Comparison of ENCODE assay signal across 8 cellular contexts in the genomic region with DNA sequence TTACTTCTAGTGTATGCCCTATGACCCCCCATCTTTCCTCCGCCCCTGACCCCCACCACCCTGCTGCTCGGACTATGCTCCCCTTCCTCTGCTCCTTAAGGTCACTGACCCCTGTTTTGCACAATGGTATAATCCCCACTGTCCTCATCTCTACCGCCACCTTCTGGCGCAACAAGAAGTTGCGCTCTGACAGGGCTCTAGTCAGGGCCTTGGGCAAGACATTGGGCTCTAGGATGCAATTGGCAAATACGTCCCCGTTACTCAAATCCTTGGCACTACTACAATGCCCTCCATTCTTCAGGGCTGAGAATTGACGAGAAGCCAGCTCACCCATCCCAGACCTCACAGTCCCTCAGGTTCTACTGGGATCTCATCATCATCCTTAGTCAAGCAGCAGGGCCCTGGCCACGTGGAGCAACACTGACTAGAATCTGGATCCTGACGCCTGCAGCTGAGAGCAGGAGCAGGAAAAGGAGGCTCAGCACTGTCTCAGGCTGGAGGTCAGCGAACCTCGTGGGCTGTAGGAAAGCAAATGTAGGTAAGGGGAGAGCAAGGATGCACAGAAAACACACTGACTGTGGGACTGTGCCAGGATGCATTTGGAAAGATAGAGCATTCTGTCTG. TPM values are rescaled to one million over a fixed set of nuclear protein-coding genes. Genes with fewer than 3 reads are reported as not detected.
DNase-seq lines count a peak whose midpoint lies in the region; ATAC-seq and TF ChIP-seq lines count a peak whose summit lies in the region.

No MANE protein-coding gene starts in this region.

- peaks cover 7% of the 10 kb centered on the region for H3K9me3 Mint-ChIP-seq in activated naive CD8-positive, alpha-beta T cell treated with anti-CD3 and anti-CD28 coated beads, Interleukin-2, amount 50 U/mL, for 24 hours

- WGBS in liver: 51% methylated on average over 12 of the region's 12 CpGs

- no peaks in the 10 kb centered on the region for H3K4me1 ChIP-seq in HEK293 (ENCODE audit: control insufficient read depth, insufficient read depth, low read length)
- no peaks in the 10 kb centered on the region for H3K4me1 ChIP-seq in MM.1S (ENCODE audit: low read length)
- H3K4me1 ChIP-seq in liver (ENCODE audit: control insufficient read depth in 4 of 4, insufficient read depth in 4 of 4, low read length in 3 of 4): no peaks in the 10 kb centered on the region

- DNase-seq in activated naive CD4-positive, alpha-beta T cell treated with Interleukin-2 at 50 U/mL for 16 hours: peak; percentile 18
- no peak for DNase-seq in activated naive CD4-positive, alpha-beta T cell treated with anti-CD3 and anti-CD28 coated beads, Interleukin-2, amount 50 U/mL, for 16 hours
- DNase-seq in MM.1S: peak; percentile 51
- DNase-seq in activated naive CD8-positive, alpha-beta T cell treated with anti-CD3 and anti-CD28 coated beads, Interleukin-2, amount 50 U/mL, for 24 hours: peak; percentile 43
- no peak for DNase-seq in KG1 (lab: John Stamatoyannopoulos, UW)
- DNase-seq in NCI-H2171 (lab: John Stamatoyannopoulos, UW): no peak

- H3K27me3 ChIP-seq in MM.1S (replicated peaks; ENCODE audit: insufficient read depth, low read length) (no peaks in the 10 kb centered on the region), liver (ENCODE audit: control insufficient read depth in 4 of 4, insufficient read depth in 4 of 4, low read length in 3 of 4) (no peaks in the 10 kb centered on the region)

- CTCF ChIA-PET in HEK293 (lab: Yijun Ruan, JAX): interaction anchor here (0.6 to 1.8 kb wide), 10 partner anchors 13 to 1580 kb away, joined by 3 to 6 read pairs (median 4); no protein-coding TSS in a partner anchor

- peak; percentile 45 for ATAC-seq in activated naive CD8-positive, alpha-beta T cell treated with anti-CD3 and anti-CD28 coated beads, Interleukin-2, amount 50 U/mL, for 24 hours

- POLR2A ChIA-PET in HEK293 (lab: Yijun Ruan, JAX): no interaction called here

- no peaks in the 10 kb centered on the region for H4K20me1 ChIP-seq in MM.1S (ENCODE audit: insufficient read depth, low read length)

- no peaks in the 10 kb centered on the region for H3K27me3 Mint-ChIP-seq in activated naive CD8-positive, alpha-beta T cell treated with anti-CD3 and anti-CD28 coated beads, Interleukin-2, amount 50 U/mL, for 24 hours

- H3F3A ChIP-seq in MM.1S (ENCODE audit: insufficient read depth, low read length): no peaks in the 10 kb centered on the region

- H3K27ac Mint-ChIP-seq in activated naive CD8-positive, alpha-beta T cell treated with anti-CD3 and anti-CD28 coated beads, Interleukin-2, amount 50 U/mL, for 24 hours: no peak overlapping the region

- no peak overlapping the region for H3K4me2 ChIP-seq in MM.1S (ENCODE audit: low read depth, low read length)

- no peaks in the 10 kb centered on the region for H3K9me2 ChIP-seq in MM.1S (replicated peaks; ENCODE audit: insufficient read depth, low read length)

- H3K79me2 ChIP-seq in MM.1S (ENCODE audit: low read length): no peaks in the 10 kb centered on the region

- H3K36me3 Mint-ChIP-seq in activated naive CD8-positive, alpha-beta T cell treated with anti-CD3 and anti-CD28 coated beads, Interleukin-2, amount 50 U/mL, for 24 hours (ENCODE audit: low read depth): no peaks in the 10 kb centered on the region

- TF ChIP-seq RAD21 in liver (IDR thresholded peaks at IDR 0.05): peak; percentile 12 to 51

- no peak overlapping the region for H3K9ac ChIP-seq in MM.1S (ENCODE audit: low read length)
- no peak overlapping the region for H3K9ac ChIP-seq in liver (ENCODE audit: low read depth in 1 of 2, low read length in 2 of 2)

- no peak overlapping the region for H3K27ac ChIP-seq in HEK293 (ENCODE audit: extremely low read depth, low read depth, low read length)
- no peak overlapping the region for H3K27ac ChIP-seq in MM.1S (ENCODE audit: low read length)
- H3K27ac ChIP-seq in liver (ENCODE audit: low read depth in 1 of 2, low read length in 2 of 2): no peak overlapping the region

- H3K36me3 ChIP-seq in HEK293 (ENCODE audit: control insufficient read depth in 2 of 2, insufficient read depth in 1 of 2, low read length in 2 of 2): no peaks in the 10 kb centered on the region
- H3K36me3 ChIP-seq in MM.1S (replicated peaks; ENCODE audit: insufficient read depth, low read length): no peaks in the 10 kb centered on the region
- no peaks in the 10 kb centered on the region for H3K36me3 ChIP-seq in liver (ENCODE audit: control insufficient read depth in 4 of 4, insufficient read depth in 3 of 4, low read depth in 1 of 4, low read length in 3 of 4)

- H3K4me3 Mint-ChIP-seq in activated naive CD8-positive, alpha-beta T cell treated with anti-CD3 and anti-CD28 coated beads, Interleukin-2, amount 50 U/mL, for 24 hours: no peak overlapping the region

- no peaks in the 10 kb centered on the region for H3K4me1 Mint-ChIP-seq in activated naive CD8-positive, alpha-beta T cell treated with anti-CD3 and anti-CD28 coated beads, Interleukin-2, amount 50 U/mL, for 24 hours

- TF ChIP-seq CTCF in HEK293 (tag by site-specific recombination; IDR thresholded peaks at IDR 0.05) (no peak), MM.1S (IDR thresholded peaks at IDR 0.05; ENCODE audit: low read length) (peak; percentile 69), liver (IDR thresholded peaks at IDR 0.05; ENCODE audit: low read depth, low read length, missing input control) (peak; percentile 36)

- H2AFZ ChIP-seq in MM.1S (ENCODE audit: low read length): peak overlapping the region; percentile 47

- H3K4me3 ChIP-seq in HEK293 (ENCODE audit: low read depth, low read length) (no peak overlapping the region), MM.1S (ENCODE audit: low read length) (peak overlapping the region; percentile 49), liver (ENCODE audit: low read depth in 1 of 3, low read length in 3 of 3) (no peak overlapping the region)

- H3K9me3 ChIP-seq in HEK293 (ENCODE audit: control insufficient read depth, insufficient read depth, low read depth, low read length) (no peaks in the 10 kb centered on the region), MM.1S (replicated peaks; ENCODE audit: insufficient read depth, low read length) (no peaks in the 10 kb centered on the region), liver (ENCODE audit: control insufficient read depth in 4 of 4, low read length in 3 of 4) (no peaks in the 10 kb centered on the region)

TF ChIP-seq in HEK293, 187 proteins besides CTCF, POLR2A, EP300 and RAD21 (continues in another document):
- TF ChIP-seq, protein P1, sequence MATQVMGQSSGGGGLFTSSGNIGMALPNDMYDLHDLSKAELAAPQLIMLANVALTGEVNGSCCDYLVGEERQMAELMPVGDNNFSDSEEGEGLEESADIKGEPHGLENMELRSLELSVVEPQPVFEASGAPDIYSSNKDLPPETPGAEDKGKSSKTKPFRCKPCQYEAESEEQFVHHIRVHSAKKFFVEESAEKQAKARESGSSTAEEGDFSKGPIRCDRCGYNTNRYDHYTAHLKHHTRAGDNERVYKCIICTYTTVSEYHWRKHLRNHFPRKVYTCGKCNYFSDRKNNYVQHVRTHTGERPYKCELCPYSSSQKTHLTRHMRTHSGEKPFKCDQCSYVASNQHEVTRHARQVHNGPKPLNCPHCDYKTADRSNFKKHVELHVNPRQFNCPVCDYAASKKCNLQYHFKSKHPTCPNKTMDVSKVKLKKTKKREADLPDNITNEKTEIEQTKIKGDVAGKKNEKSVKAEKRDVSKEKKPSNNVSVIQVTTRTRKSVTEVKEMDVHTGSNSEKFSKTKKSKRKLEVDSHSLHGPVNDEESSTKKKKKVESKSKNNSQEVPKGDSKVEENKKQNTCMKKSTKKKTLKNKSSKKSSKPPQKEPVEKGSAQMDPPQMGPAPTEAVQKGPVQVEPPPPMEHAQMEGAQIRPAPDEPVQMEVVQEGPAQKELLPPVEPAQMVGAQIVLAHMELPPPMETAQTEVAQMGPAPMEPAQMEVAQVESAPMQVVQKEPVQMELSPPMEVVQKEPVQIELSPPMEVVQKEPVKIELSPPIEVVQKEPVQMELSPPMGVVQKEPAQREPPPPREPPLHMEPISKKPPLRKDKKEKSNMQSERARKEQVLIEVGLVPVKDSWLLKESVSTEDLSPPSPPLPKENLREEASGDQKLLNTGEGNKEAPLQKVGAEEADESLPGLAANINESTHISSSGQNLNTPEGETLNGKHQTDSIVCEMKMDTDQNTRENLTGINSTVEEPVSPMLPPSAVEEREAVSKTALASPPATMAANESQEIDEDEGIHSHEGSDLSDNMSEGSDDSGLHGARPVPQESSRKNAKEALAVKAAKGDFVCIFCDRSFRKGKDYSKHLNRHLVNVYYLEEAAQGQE (tag by site-specific recombination; IDR thresholded peaks at IDR 0.05): no peak

TF ChIP-seq in liver, 16 proteins besides CTCF, POLR2A, EP300 and RAD21:
- TF ChIP-seq GABPA (IDR thresholded peaks at IDR 0.05 in 1 of 2, conservative IDR thresholded peaks at IDR 0.05 in 1 of 2): no peak
- no peak for TF ChIP-seq FOXA2 (IDR thresholded peaks at IDR 0.05)
- TF ChIP-seq JUND (IDR thresholded peaks at IDR 0.05): no peak
- TF ChIP-seq SP1 (IDR thresholded peaks at IDR 0.05): no peak
- TF ChIP-seq, protein P2, sequence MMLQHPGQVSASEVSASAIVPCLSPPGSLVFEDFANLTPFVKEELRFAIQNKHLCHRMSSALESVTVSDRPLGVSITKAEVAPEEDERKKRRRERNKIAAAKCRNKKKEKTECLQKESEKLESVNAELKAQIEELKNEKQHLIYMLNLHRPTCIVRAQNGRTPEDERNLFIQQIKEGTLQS (IDR thresholded peaks at IDR 0.05): no peak
- TF ChIP-seq, protein P3, sequence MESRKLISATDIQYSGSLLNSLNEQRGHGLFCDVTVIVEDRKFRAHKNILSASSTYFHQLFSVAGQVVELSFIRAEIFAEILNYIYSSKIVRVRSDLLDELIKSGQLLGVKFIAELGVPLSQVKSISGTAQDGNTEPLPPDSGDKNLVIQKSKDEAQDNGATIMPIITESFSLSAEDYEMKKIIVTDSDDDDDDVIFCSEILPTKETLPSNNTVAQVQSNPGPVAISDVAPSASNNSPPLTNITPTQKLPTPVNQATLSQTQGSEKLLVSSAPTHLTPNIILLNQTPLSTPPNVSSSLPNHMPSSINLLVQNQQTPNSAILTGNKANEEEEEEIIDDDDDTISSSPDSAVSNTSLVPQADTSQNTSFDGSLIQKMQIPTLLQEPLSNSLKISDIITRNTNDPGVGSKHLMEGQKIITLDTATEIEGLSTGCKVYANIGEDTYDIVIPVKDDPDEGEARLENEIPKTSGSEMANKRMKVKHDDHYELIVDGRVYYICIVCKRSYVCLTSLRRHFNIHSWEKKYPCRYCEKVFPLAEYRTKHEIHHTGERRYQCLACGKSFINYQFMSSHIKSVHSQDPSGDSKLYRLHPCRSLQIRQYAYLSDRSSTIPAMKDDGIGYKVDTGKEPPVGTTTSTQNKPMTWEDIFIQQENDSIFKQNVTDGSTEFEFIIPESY (IDR thresholded peaks at IDR 0.05): no peak
- no peak for TF ChIP-seq FOXA1 (IDR thresholded peaks at IDR 0.05)
- TF ChIP-seq TAF1 (conservative IDR thresholded peaks at IDR 0.05): no peak

RNA-seq across cellular contexts. Expression of a gene that starts 10.6 kb away (rescaled TPM):
- total RNA-seq in liver: not detected
- not detected for polyA plus RNA-seq in liver

RNA-seq across cellular contexts. Expression of a gene that starts 20.4 kb away (rescaled TPM):
- under 1 TPM; 0.17 to 0.51 TPM for total RNA-seq in liver
- polyA plus RNA-seq in liver: under 1 TPM; 0.07 to 0.10 TPM

RNA-seq across cellular contexts. Expression of a gene that starts 26.6 kb away (rescaled TPM):
- total RNA-seq in liver: not detected
- polyA plus RNA-seq in liver: not detected

RNA-seq across cellular contexts. Expression of a gene that starts 30.1 kb away (rescaled TPM):
- total RNA-seq in liver: not detected
- polyA plus RNA-seq in liver: not detected

RNA-seq across cellular contexts. Expression of a gene that starts 41.1 kb away (rescaled TPM):
- not detected for total RNA-seq in liver
- polyA plus RNA-seq in liver: not detected

Comparison
In these comparisons a context has a peak if more than half of its experiments do, and no peak if none do; other contexts are left out.
1. DNase-seq: peak in activated naive CD4-positive, alpha-beta T cell treated with Interleukin-2 at 50 U/mL for 16 hours (single experiment), MM.1S (single experiment) and activated naive CD8-positive, alpha-beta T cell treated with anti-CD3 and anti-CD28 coated beads, Interleukin-2, amount 50 U/mL, for 24 hours (single experiment); none in activated naive CD4-positive, alpha-beta T cell treated with anti-CD3 and anti-CD28 coated beads, Interleukin-2, amount 50 U/mL, for 16 hours (single experiment), KG1 (single experiment) and NCI-H2171 (single experiment).